In the genomic region with DNA sequence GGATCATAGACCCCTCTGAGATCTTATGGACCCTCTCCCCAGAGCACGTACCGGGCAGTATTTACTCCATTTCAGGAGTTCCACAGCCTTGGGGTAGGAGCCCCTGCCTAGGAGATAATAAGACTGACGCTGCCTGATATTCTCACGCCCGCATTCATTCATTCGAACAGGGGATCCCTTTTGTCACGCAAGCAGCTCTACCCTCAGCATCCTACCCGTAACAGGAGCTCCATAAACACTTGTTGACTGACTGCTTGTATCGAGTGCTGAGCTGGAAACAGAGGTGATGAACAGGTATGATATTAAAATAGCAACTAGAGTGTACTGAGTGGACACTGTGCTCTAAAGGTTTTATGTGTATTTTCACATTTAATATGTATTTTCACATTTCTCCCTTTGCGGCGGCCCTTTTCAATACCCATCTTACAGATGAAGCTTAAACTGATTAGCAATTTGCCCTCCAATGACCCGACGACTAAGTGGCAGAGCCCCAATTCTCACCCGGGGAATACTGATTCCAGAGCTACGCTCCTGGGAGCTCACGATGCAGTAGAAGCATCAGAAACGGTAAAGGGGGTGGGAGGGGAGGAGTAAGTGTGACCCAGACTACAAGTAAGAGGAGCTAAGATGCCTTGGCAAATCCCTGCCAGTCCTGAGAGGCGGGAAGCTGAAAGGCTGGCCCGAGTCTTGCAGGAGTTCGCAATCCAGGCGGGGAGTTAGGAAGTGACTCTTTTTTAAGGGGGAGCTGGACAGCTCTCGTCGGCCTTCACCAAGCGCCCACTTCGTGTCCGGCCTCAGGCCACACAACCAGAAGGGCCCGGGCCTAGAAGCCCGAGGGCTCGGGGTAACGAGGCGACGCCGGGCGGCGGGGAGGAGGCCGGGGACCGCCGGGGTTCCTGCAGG, we compare ENCODE assay signal across 8 cellular contexts. TPM values are rescaled to one million over a fixed set of nuclear protein-coding genes. Genes with fewer than 3 reads are reported as not detected.
DNase-seq lines count a peak whose midpoint lies in the region; ATAC-seq, FAIRE-seq and TF ChIP-seq lines count a peak whose summit lies in the region.

No MANE protein-coding gene starts in this region.

- POLR2A ChIA-PET in PC-9 (lab: Charles Lee; ENCODE audit: unreplicated experiment): interaction anchor here (0.6 kb wide), 1 partner anchor 160 kb away, joined by 3 read pairs; no protein-coding TSS in a partner anchor

- no peaks in the 10 kb centered on the region for H4K20me1 ChIP-seq in PC-9 (ENCODE audit: insufficient read depth)
- H4K20me1 ChIP-seq in astrocyte (ENCODE audit: insufficient read depth, low read length): peaks cover 7% of the 10 kb centered on the region

- H3K27ac ChIP-seq in PC-9: peak overlapping the region; percentile 57
- peak overlapping the region; percentile 99 for H3K27ac ChIP-seq in astrocyte (ENCODE audit: low read depth, low read length)

- peaks cover 20% of the 10 kb centered on the region for H3K4me1 Mint-ChIP-seq in astrocyte (ENCODE audit: low read depth, unreplicated experiment)

- peak overlapping the region; percentile 81 for H3K4me3 ChIP-seq in PC-9
- H3K4me3 ChIP-seq in astrocyte (ENCODE audit: insufficient read depth, low read depth, low read length): peak overlapping the region; percentile 74

- BruUV-seq in PC-9 (replicated peaks; lab: Mats Ljungman, UMichigan): TSS peak; percentile 53

- ATAC-seq in GM19351 (IDR thresholded peaks at IDR 0.05; ENCODE audit: unreplicated experiment): peak; percentile 12
- peak; percentile 3 for ATAC-seq in HG03442 (IDR thresholded peaks at IDR 0.05; ENCODE audit: unreplicated experiment)
- ATAC-seq in left ventricle myocardium superior: peak; percentile 62

- H2AFZ ChIP-seq in PC-9 (peak overlapping the region; percentile 90), astrocyte (ENCODE audit: low read depth, low read length) (peak overlapping the region; percentile 73)

- H3K9me3 ChIP-seq in PC-9 (ENCODE audit: insufficient read depth, low read depth) (no peaks in the 10 kb centered on the region), astrocyte (ENCODE audit: insufficient read depth, low read depth, low read length) (no peaks in the 10 kb centered on the region)

- H3K9ac ChIP-seq in astrocyte (ENCODE audit: low read length): peak overlapping the region; percentile 95

- H3K4me1 ChIP-seq in PC-9 (replicated peaks; ENCODE audit: insufficient read depth) (peaks cover 17% of the 10 kb centered on the region), astrocyte (ENCODE audit: insufficient read depth, low read length) (peaks cover 10% of the 10 kb centered on the region)

- FAIRE-seq in astrocyte (lab: Jason Lieb, UNC): no peak
- FAIRE-seq in D721Med (lab: Jason Lieb, UNC): no peak

- H3K9me3 Mint-ChIP-seq in astrocyte (ENCODE audit: unreplicated experiment): no peaks in the 10 kb centered on the region

- CTCF ChIA-PET in PC-9 (lab: Charles Lee): no interaction called here

- H3K9me2 ChIP-seq in PC-9 (ENCODE audit: insufficient read depth): no peaks in the 10 kb centered on the region

- peak overlapping the region; percentile 78 for H3K4me2 ChIP-seq in PC-9
- H3K4me2 ChIP-seq in astrocyte (ENCODE audit: low read length): peak overlapping the region; percentile 97

- H3K4me3 Mint-ChIP-seq in astrocyte (ENCODE audit: unreplicated experiment): peak overlapping the region; percentile 98

- H3F3A ChIP-seq in PC-9 (ENCODE audit: insufficient read depth, low read depth): no peaks in the 10 kb centered on the region

- no peaks in the 10 kb centered on the region for H3K27me3 Mint-ChIP-seq in astrocyte (ENCODE audit: low read depth, unreplicated experiment)

- intact Hi-C loops in PC-9 (cut with micrococcal nuclease; ENCODE audit: unreplicated experiment): loop anchor here (1.0 kb wide), 1 partner anchor 61 kb away; a partner anchor contains a TSS
- intact Hi-C loops in left ventricle myocardium superior (cut with micrococcal nuclease): no loop called here
- intact Hi-C loops in posterior vena cava (cut with DNase I): no loop called here

- H3K27ac Mint-ChIP-seq in astrocyte (ENCODE audit: unreplicated experiment): peak overlapping the region; percentile 93

- H3K27me3 ChIP-seq in PC-9 (ENCODE audit: insufficient read depth, low read depth): no peaks in the 10 kb centered on the region
- H3K27me3 ChIP-seq in astrocyte (ENCODE audit: insufficient read depth, low read length): no peaks in the 10 kb centered on the region

- DNase-seq in CMK (ENCODE audit: low read depth) (peak; percentile 7), PC-9 (peak; percentile 37 to 41), astrocyte (ENCODE audit: low read depth) (peak; percentile 78), left ventricle myocardium superior (no peak), posterior vena cava (ENCODE audit: low spot score) (peak; percentile 86), D721Med (ENCODE audit: insufficient read length, low spot score) (no peak)

- H3K79me2 ChIP-seq in PC-9 (ENCODE audit: low read depth): peaks cover 39% of the 10 kb centered on the region
- H3K79me2 ChIP-seq in astrocyte (ENCODE audit: insufficient read depth, low read length): peaks cover 40% of the 10 kb centered on the region

- H3K36me3 Mint-ChIP-seq in astrocyte (ENCODE audit: low read depth, unreplicated experiment): no peaks in the 10 kb centered on the region

- H3K36me3 ChIP-seq in PC-9 (ENCODE audit: low read depth): no peaks in the 10 kb centered on the region
- H3K36me3 ChIP-seq in astrocyte (ENCODE audit: insufficient read depth, low read length): no peaks in the 10 kb centered on the region

- TF ChIP-seq CTCF in PC-9 (conservative IDR thresholded peaks at IDR 0.05) (no peak), astrocyte (IDR thresholded peaks at IDR 0.05; ENCODE audit: insufficient read depth, low read depth, low read length) (no peak), D721Med (IDR thresholded peaks at IDR 0.05; ENCODE audit: insufficient read depth, missing control alignments) (no peak)

RNA-seq across cellular contexts. Expression of a gene that starts 0.7 kb away (rescaled TPM):
- 15.8 and 17.5 TPM in 2 replicates for total RNA-seq in PC-9 (2021)
- 11.9 and 13.8 TPM in 2 replicates for total RNA-seq in astrocyte
- 20.8 TPM for total RNA-seq in left ventricle myocardium superior
- total RNA-seq in posterior vena cava: 10 to 100 TPM; 13.9 TPM

Comparison
In these comparisons a context has a peak if more than half of its experiments do, and no peak if none do; other contexts are left out.
1. DNase-seq: peak in CMK (single experiment), PC-9 (2 of 2), astrocyte (single experiment) and posterior vena cava (single experiment); none in left ventricle myocardium superior (single experiment) and D721Med (single experiment).
2. ATAC-seq: peak in every context shown above with its lines; median percentile 62 in left ventricle myocardium superior; 12 in GM19351; 3 in HG03442.